ENCODE assay signal across 1 cellular context in genomic region chr1:24413350-24414163, GRCh38.
TF ChIP-seq lines count a peak whose summit lies in the region.

STPG1 (minus strand) TSS chr1:24413782; CDS start chr1:24401388, 12,394 bp downstream.

TF ChIP-seq in HepG2, 621 proteins besides CTCF, POLR2A, EP300 and RAD21 (continued from another document and continues in another):
- TF ChIP-seq ZSCAN31 (CRISPR knock-in tag; IDR thresholded peaks at IDR 0.05; ENCODE audit: low read depth) = peak; percentile 81; the same call in 1 of the 2 replicates
- no peak for TF ChIP-seq HMG20A (CRISPR knock-in tag; IDR thresholded peaks at IDR 0.05; ENCODE audit: borderline replicate concordance)
- TF ChIP-seq E2F5 (CRISPR knock-in tag; conservative IDR thresholded peaks at IDR 0.05) = no peak
- 0 out of 2 replicates have a peak, but pooled peaks have one; percentile 31 for TF ChIP-seq DR1 (CRISPR knock-in tag; IDR thresholded peaks at IDR 0.05)
- TF ChIP-seq ZFP36L2 (CRISPR knock-in tag; IDR thresholded peaks at IDR 0.05) = peak; percentile 63; the same call in 1 of the 2 replicates
- no peak; the same call in 1 of the 2 replicates for TF ChIP-seq ZNF460 (CRISPR knock-in tag; IDR thresholded peaks at IDR 0.05; ENCODE audit: borderline replicate concordance)
- TF ChIP-seq RFXANK (CRISPR knock-in tag; IDR thresholded peaks at IDR 0.05) = no peak
- no peak for TF ChIP-seq SP140L (CRISPR knock-in tag; IDR thresholded peaks at IDR 0.05; ENCODE audit: borderline replicate concordance)
- TF ChIP-seq ZBTB21 (CRISPR knock-in tag; IDR thresholded peaks at IDR 0.05) = no peak
- TF ChIP-seq PHF21A (CRISPR knock-in tag; IDR thresholded peaks at IDR 0.05) = peak; percentile 77
- no peak for TF ChIP-seq PLSCR1 (CRISPR knock-in tag; IDR thresholded peaks at IDR 0.05; ENCODE audit: borderline replicate concordance)
- TF ChIP-seq SRY (CRISPR knock-in tag; IDR thresholded peaks at IDR 0.05) = no peak
- TF ChIP-seq SATB2 (CRISPR knock-in tag; IDR thresholded peaks at IDR 0.05) = no peak
- peak; percentile 27; the same call in 1 of the 2 replicates for TF ChIP-seq PITX1 (CRISPR knock-in tag; IDR thresholded peaks at IDR 0.05)
- no peak for TF ChIP-seq ZNF451 (CRISPR knock-in tag; IDR thresholded peaks at IDR 0.05)
- TF ChIP-seq DNMT3B (CRISPR knock-in tag; conservative IDR thresholded peaks at IDR 0.05) = no peak
- no peak for TF ChIP-seq ZHX2 (IDR thresholded peaks at IDR 0.05; ENCODE audit: low read depth)
- no peak for TF ChIP-seq ZHX2 (CRISPR knock-in tag; IDR thresholded peaks at IDR 0.05; ENCODE audit: borderline replicate concordance)
- TF ChIP-seq TOE1 (CRISPR knock-in tag; IDR thresholded peaks at IDR 0.05) = no peak
- no peak for TF ChIP-seq RBAK (CRISPR knock-in tag; IDR thresholded peaks at IDR 0.05)
- TF ChIP-seq MXD1 (CRISPR knock-in tag; IDR thresholded peaks at IDR 0.05) = no peak; the same call in 1 of the 2 replicates
- TF ChIP-seq CEBPZ (IDR thresholded peaks at IDR 0.05; ENCODE audit: low read length) = no peak
- TF ChIP-seq CBX1 (IDR thresholded peaks at IDR 0.05; ENCODE audit: low read depth) = no peak
- no peak for TF ChIP-seq SOX5 (CRISPR knock-in tag; IDR thresholded peaks at IDR 0.05; ENCODE audit: borderline replicate concordance)
- TF ChIP-seq SP4 (CRISPR knock-in tag; IDR thresholded peaks at IDR 0.05) = peak; percentile 56; the same call in 1 of the 2 replicates
- no peak for TF ChIP-seq MXD4 (CRISPR knock-in tag; IDR thresholded peaks at IDR 0.05)
- TF ChIP-seq ZNF792 (CRISPR knock-in tag; IDR thresholded peaks at IDR 0.05) = no peak
- no peak for TF ChIP-seq GRHL1 (CRISPR knock-in tag; conservative IDR thresholded peaks at IDR 0.05)
- no peak for TF ChIP-seq TRAFD1 (CRISPR knock-in tag; IDR thresholded peaks at IDR 0.05; ENCODE audit: borderline replicate concordance)
- peak; percentile 79 for TF ChIP-seq TBX2 (CRISPR knock-in tag; IDR thresholded peaks at IDR 0.05; ENCODE audit: borderline replicate concordance)
- TF ChIP-seq MZF1 (CRISPR knock-in tag; IDR thresholded peaks at IDR 0.05; ENCODE audit: borderline replicate concordance) = no peak
- TF ChIP-seq CCDC6 (CRISPR knock-in tag; IDR thresholded peaks at IDR 0.05) = no peak
- no peak for TF ChIP-seq ZBTB10 (CRISPR knock-in tag; IDR thresholded peaks at IDR 0.05; ENCODE audit: borderline replicate concordance)
- TF ChIP-seq TARDBP (CRISPR knock-in tag; IDR thresholded peaks at IDR 0.05) = no peak
- TF ChIP-seq ZNF282 (IDR thresholded peaks at IDR 0.05; ENCODE audit: partially characterized antibody) = no peak
- no peak for TF ChIP-seq MIER3 (CRISPR knock-in tag; IDR thresholded peaks at IDR 0.05; ENCODE audit: borderline replicate concordance)
- no peak for TF ChIP-seq CBFB (CRISPR knock-in tag; IDR thresholded peaks at IDR 0.05)
- no peak; the same call in 1 of the 2 replicates for TF ChIP-seq PAXIP1 (CRISPR knock-in tag; conservative IDR thresholded peaks at IDR 0.05)
